Comparison of ENCODE assay signal across 8 cellular contexts in the genomic region with DNA sequence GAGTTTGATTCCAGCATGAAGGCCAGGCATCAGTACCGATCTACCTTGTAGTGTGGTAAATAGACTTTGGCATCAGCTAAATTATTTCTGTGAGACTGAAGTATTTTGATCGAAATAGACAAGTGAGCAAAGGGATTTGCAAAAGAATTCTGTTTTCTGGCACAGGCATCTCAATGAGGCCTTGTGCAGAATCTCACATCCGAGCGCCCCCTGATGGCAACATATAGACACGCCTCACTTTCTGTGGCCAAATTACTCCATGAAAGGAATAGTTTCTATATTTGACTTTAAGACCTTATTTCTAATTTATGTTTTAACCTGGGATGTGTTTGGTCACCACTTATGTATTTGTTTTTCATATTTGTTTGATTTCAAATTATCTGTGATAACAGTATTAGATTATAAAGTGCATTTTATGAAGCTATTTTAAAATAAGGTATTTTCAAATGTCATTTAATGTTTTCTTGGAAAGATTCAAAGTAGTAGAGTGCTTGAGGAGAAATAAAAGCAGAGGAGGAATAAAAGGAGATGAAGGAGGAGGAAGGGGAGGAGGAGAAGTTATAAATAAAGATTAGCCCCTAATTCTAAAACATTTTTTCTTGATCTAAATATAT.
DNase-seq lines count a peak whose midpoint lies in the region; ATAC-seq, FAIRE-seq and TF ChIP-seq lines count a peak whose summit lies in the region.

No MANE protein-coding gene starts in this region.

- no peak overlapping the region for H3K4me3 Mint-ChIP-seq in H9

- H3K79me2 ChIP-seq in H9 (ENCODE audit: insufficient read depth, low read length) = no peaks in the 10 kb centered on the region
- H3K79me2 ChIP-seq in smooth muscle cell (ENCODE audit: low read depth) = no peaks in the 10 kb centered on the region

- H3K27me3 ChIP-seq in H9 (ENCODE audit: insufficient read depth, low read length) (no peaks in the 10 kb centered on the region), RWPE2 (ENCODE audit: insufficient read depth, poor library complexity, severe bottlenecking) (no peaks in the 10 kb centered on the region), smooth muscle cell (ENCODE audit: low read depth) (no peaks in the 10 kb centered on the region)

- H3K9me3 ChIP-seq in H9 (ENCODE audit: control insufficient read depth, low read depth, low read length) = no peaks in the 10 kb centered on the region
- H3K9me3 ChIP-seq in RWPE2 (ENCODE audit: severe bottlenecking) = no peaks in the 10 kb centered on the region
- H3K9me3 ChIP-seq in smooth muscle cell (replicated peaks; ENCODE audit: low read depth) = no peaks in the 10 kb centered on the region
- H3K9me3 ChIP-seq in kidney (ENCODE audit: control insufficient read depth in 1 of 2, low read length in 2 of 2) = no peaks in the 10 kb centered on the region

- no peaks in the 10 kb centered on the region for H3K27me3 Mint-ChIP-seq in H9 (ENCODE audit: low read depth)

- H3K23me2 ChIP-seq in H9 (ENCODE audit: insufficient read length, low read depth, low read length, poor library complexity, severe bottlenecking) = no peaks in the 10 kb centered on the region

- ATAC-seq in RWPE2 (ENCODE audit: low read depth) (no peak), HG03469 (IDR thresholded peaks at IDR 0.05; ENCODE audit: unreplicated experiment) (no peak)

- no peak overlapping the region for H2BK5ac ChIP-seq in H9 (ENCODE audit: insufficient read length, low read length)

- H3K27ac ChIP-seq in H9 (ENCODE audit: insufficient read length, low read depth, low read length) (no peak overlapping the region), RWPE2 (ENCODE audit: poor library complexity, severe bottlenecking) (no peak overlapping the region), smooth muscle cell (ENCODE audit: low read depth) (no peak overlapping the region), kidney (ENCODE audit: low read depth in 2 of 2, low read length in 2 of 2) (no peak overlapping the region)

- no peaks in the 10 kb centered on the region for H4K20me1 ChIP-seq in H9 (ENCODE audit: control insufficient read depth, insufficient read depth, insufficient read length)
- no peaks in the 10 kb centered on the region for H4K20me1 ChIP-seq in smooth muscle cell (ENCODE audit: low read depth)

- H3K4me2 ChIP-seq in H9 (ENCODE audit: insufficient read depth, insufficient read length, low read length) (no peak overlapping the region), smooth muscle cell (no peak overlapping the region)

- H3F3A ChIP-seq in smooth muscle cell (ENCODE audit: low read depth) = no peaks in the 10 kb centered on the region

- H2AK5ac ChIP-seq in H9 (ENCODE audit: insufficient read length, low read length) = no peak overlapping the region

- no peaks in the 10 kb centered on the region for H3K36me3 ChIP-seq in RWPE2 (ENCODE audit: low read depth)
- H3K36me3 ChIP-seq in smooth muscle cell (ENCODE audit: low read depth) = no peaks in the 10 kb centered on the region
- H3K36me3 ChIP-seq in kidney (ENCODE audit: control insufficient read depth in 1 of 2, insufficient read depth in 2 of 2, low read length in 2 of 2) = no peaks in the 10 kb centered on the region

- no peak overlapping the region for H2BK12ac ChIP-seq in H9 (ENCODE audit: insufficient read length, low read depth, low read length)

- no peaks in the 10 kb centered on the region for H3K9me3 Mint-ChIP-seq in H9

- no peaks in the 10 kb centered on the region for H3K36me3 Mint-ChIP-seq in H9 (ENCODE audit: insufficient read depth in 1 of 3, low read depth in 3 of 3)

- H2BK20ac ChIP-seq in H9 (ENCODE audit: low read depth, low read length, poor library complexity, severe bottlenecking) = no peak overlapping the region

- no peak overlapping the region for H3K14ac ChIP-seq in H9 (ENCODE audit: insufficient read depth, low read length)

- H4K8ac ChIP-seq in H9 (replicated peaks; ENCODE audit: insufficient read length, low read depth, low read length) = no peak overlapping the region

- no peak overlapping the region for H3K4me3 ChIP-seq in RWPE2 (ENCODE audit: severe bottlenecking)
- no peak overlapping the region for H3K4me3 ChIP-seq in foreskin fibroblast (ENCODE audit: low read depth in 1 of 2, low read length in 2 of 2)
- no peak overlapping the region for H3K4me3 ChIP-seq in smooth muscle cell
- no peak overlapping the region for H3K4me3 ChIP-seq in kidney (ENCODE audit: low read length in 2 of 2)

- no peak overlapping the region for H2BK120ac ChIP-seq in H9 (ENCODE audit: low read depth, low read length, poor library complexity, severe bottlenecking)

- no peak for FAIRE-seq in kidney (lab: Jason Lieb, UNC)

- peaks cover 3% of the 10 kb centered on the region; the same call in 1 of the 2 replicates for H3K4me1 ChIP-seq in H9 (ENCODE audit: insufficient read depth, low read length)
- no peaks in the 10 kb centered on the region for H3K4me1 ChIP-seq in RWPE2 (ENCODE audit: insufficient read depth, poor library complexity, severe bottlenecking)
- H3K4me1 ChIP-seq in smooth muscle cell (ENCODE audit: low read depth) = peaks cover 7% of the 10 kb centered on the region
- no peaks in the 10 kb centered on the region for H3K4me1 ChIP-seq in kidney (ENCODE audit: control insufficient read depth in 1 of 2, insufficient read depth in 1 of 2, low read depth in 1 of 2, low read length in 2 of 2)

- H2BK15ac ChIP-seq in H9 (ENCODE audit: low read depth, low read length) = no peak overlapping the region

- no peaks in the 10 kb centered on the region for H3K79me1 ChIP-seq in H9 (ENCODE audit: insufficient read depth, low read depth, low read length, poor library complexity, severe bottlenecking)

- no peak overlapping the region for H4K5ac ChIP-seq in H9 (ENCODE audit: insufficient read length, low read depth, low read length)

- peak; percentile 9 for DNase-seq in DMS79 (lab: John Stamatoyannopoulos, UW)
- peak; percentile 50 for DNase-seq in H9
- DNase-seq in RWPE2 (ENCODE audit: low spot score) = no peak
- peak; percentile 3 to 5 for DNase-seq in foreskin fibroblast
- DNase-seq in smooth muscle cell (lab: John Stamatoyannopoulos, UW; ENCODE audit: unreplicated experiment) = no peak
- no peak for DNase-seq in stimulated activated CD8-positive, alpha-beta memory T cell treated with anti-CD3 and anti-CD28 coated beads, Interleukin-4, amount 100 ng/mL, for 48 hours
- no peak for DNase-seq in kidney

- H2AFZ ChIP-seq in H9 (ENCODE audit: low read length) (peak overlapping the region; percentile 93), smooth muscle cell (ENCODE audit: low read depth) (no peak overlapping the region)

- no peak overlapping the region; a peak in 1 of 7 replicates for H3K27ac Mint-ChIP-seq in H9

- TF ChIP-seq CTCF in H9 (conservative IDR thresholded peaks at IDR 0.05) (peak; percentile 89), RWPE2 (IDR thresholded peaks at IDR 0.05; ENCODE audit: poor library complexity, severe bottlenecking) (peak; percentile 68), foreskin fibroblast (IDR thresholded peaks at IDR 0.05; ENCODE audit: low read depth, low read length) (peak; percentile 78), smooth muscle cell (IDR thresholded peaks at IDR 0.05; ENCODE audit: borderline replicate concordance, insufficient read depth, poor library complexity, severe bottlenecking) (peak; percentile 67), kidney (IDR thresholded peaks at IDR 0.05; ENCODE audit: borderline replicate concordance, extremely low read depth, insufficient read depth) (no peak)

- intact Hi-C loops in kidney (cut with DNase I) = no loop called here

- no peak overlapping the region for H3K56ac ChIP-seq in H9 (ENCODE audit: insufficient read length, low read depth, low read length)

- H3K9ac ChIP-seq in H9 (ENCODE audit: extremely low read depth, insufficient read length, low read length) (no peak overlapping the region), smooth muscle cell (ENCODE audit: low read depth) (no peak overlapping the region), kidney (ENCODE audit: low read length in 2 of 2) (no peak overlapping the region)

- WGBS in H9 (ENCODE audit: extremely low coverage, insufficient read length, low lambda C conversion rate) = no CpG with 5 or more reads among the region's 5 CpGs
- 9% methylated on average over 5 of the region's 5 CpGs for WGBS in smooth muscle cell (ENCODE audit: low lambda C conversion rate)

- H3K18ac ChIP-seq in H9 (ENCODE audit: insufficient read length, low read depth, low read length) = no peak overlapping the region

- no peak overlapping the region for H3K23ac ChIP-seq in H9 (ENCODE audit: insufficient read length, low read depth, low read length)

- peaks cover 21 to 25% of the 10 kb centered on the region in 2 experiments for H3K4me1 Mint-ChIP-seq in H9

- H3K4ac ChIP-seq in H9 (ENCODE audit: low read depth, low read length) = no peak overlapping the region

- H4K91ac ChIP-seq in H9 (ENCODE audit: insufficient read length, low read depth, low read length) = no peak overlapping the region

- no peak overlapping the region for H3T11ph ChIP-seq in H9 (ENCODE audit: low read length)

Comparison
In these comparisons a context has a peak if more than half of its experiments do, and no peak if none do; other contexts are left out.
1. DNase-seq: peak in DMS79 (single experiment), H9 (single experiment) and foreskin fibroblast (2 of 2); none in RWPE2 (single experiment), smooth muscle cell (single experiment), stimulated activated CD8-positive, alpha-beta memory T cell treated with anti-CD3 and anti-CD28 coated beads, Interleukin-4, amount 100 ng/mL, for 48 hours (single experiment) and kidney (single experiment).